ENCODE assay signal across 8 cellular contexts in genomic region chr10:26430641-26431163, GRCh38. TPM values are rescaled to one million over a fixed set of nuclear protein-coding genes. Genes with fewer than 3 reads are reported as not detected.
DNase-seq lines count a peak whose midpoint lies in the region; ATAC-seq and TF ChIP-seq lines count a peak whose summit lies in the region.

No MANE protein-coding gene starts in this region.

- H3K4me1 Mint-ChIP-seq in naive B cell (peaks cover 12 to 14% (median 14%) of the 10 kb centered on the region in 3 donors), Calu3 (ENCODE audit: low read depth, unreplicated experiment) (no peaks in the 10 kb centered on the region)

- intact Hi-C loops in Calu3 (cut with micrococcal nuclease; ENCODE audit: unreplicated experiment): no loop called here

- H3K36me3 Mint-ChIP-seq in naive B cell (no peaks in the 10 kb centered on the region), Calu3 (ENCODE audit: insufficient read depth, unreplicated experiment) (no peaks in the 10 kb centered on the region)

- DNase-seq in activated CD4-positive, CD25-positive, alpha-beta regulatory T cell (lab: John Stamatoyannopoulos, UW): no peak
- DNase-seq in NOMO-1 treated with DMSO at 0.1 percent for 48 hours (lab: John Stamatoyannopoulos, UW; ENCODE audit: unreplicated experiment): peak; percentile 95
- peak; percentile 66 for DNase-seq in naive B cell
- no peak for DNase-seq in NCI-H69 (lab: John Stamatoyannopoulos, UW)
- no peak for DNase-seq in Calu3
- no peak for DNase-seq in HPDE6-E6E7 (ENCODE audit: extremely low spot score)

- no peak for TF ChIP-seq CTCF in Calu3 (IDR thresholded peaks at IDR 0.05; ENCODE audit: unreplicated experiment)

- no TSS peak for BruUV-seq in Calu3 (replicated peaks; lab: Mats Ljungman, UMichigan)

- H3K9me3 Mint-ChIP-seq in naive B cell (no peaks in the 10 kb centered on the region), Calu3 (ENCODE audit: low read depth, unreplicated experiment) (no peaks in the 10 kb centered on the region)

- peak overlapping the region; percentile 18 to 92 (median 76) for H3K27ac Mint-ChIP-seq in naive B cell
- H3K27ac Mint-ChIP-seq in Calu3 (ENCODE audit: unreplicated experiment): no peak overlapping the region

- ATAC-seq in activated CD4-positive, CD25-positive, alpha-beta regulatory T cell treated with anti-CD3 and anti-CD28 coated beads, Interleukin-2, amount 50 U/mL, for 24 hours: peak; percentile 99
- ATAC-seq in HG02623 (IDR thresholded peaks at IDR 0.05; ENCODE audit: unreplicated experiment) (peak; percentile 94), naive B cell (ENCODE audit: low read depth in 2 of 2) (peak; percentile 99)

- CTCF ChIA-PET in Calu3 (lab: Charles Lee): no interaction called here

- H3K4me3 Mint-ChIP-seq in naive B cell: peak overlapping the region; percentile 29 to 79 (median 64)
- H3K4me3 Mint-ChIP-seq in Calu3 (ENCODE audit: low read depth, unreplicated experiment): no peak overlapping the region

- H3K27me3 Mint-ChIP-seq in naive B cell: no peaks in the 10 kb centered on the region
- H3K27me3 Mint-ChIP-seq in Calu3 (ENCODE audit: unreplicated experiment): no peaks in the 10 kb centered on the region

RNA-seq across cellular contexts. Expression of gene APBB1IP, which starts 7.4 kb away (rescaled TPM):
- 10 to 100 TPM; 40.1 to 76.1 (median 45.0) TPM for polyA plus RNA-seq in naive B cell (ENCODE audit: low read depth in 6 of 6)
- 1.5 and 1.9 TPM in 2 replicates for total RNA-seq in Calu3 (2022)

Comparison
In these comparisons a context has a peak if more than half of its experiments do, and no peak if none do; other contexts are left out.
1. DNase-seq: peak in NOMO-1 treated with DMSO at 0.1 percent for 48 hours (single experiment) and naive B cell (single experiment); none in activated CD4-positive, CD25-positive, alpha-beta regulatory T cell (0 of 4), NCI-H69 (single experiment), Calu3 (single experiment) and HPDE6-E6E7 (single experiment).
2. Peak in every context shown above with its lines, with median percentiles within 50 percentile points of each other: ATAC-seq.